In the genomic region with DNA sequence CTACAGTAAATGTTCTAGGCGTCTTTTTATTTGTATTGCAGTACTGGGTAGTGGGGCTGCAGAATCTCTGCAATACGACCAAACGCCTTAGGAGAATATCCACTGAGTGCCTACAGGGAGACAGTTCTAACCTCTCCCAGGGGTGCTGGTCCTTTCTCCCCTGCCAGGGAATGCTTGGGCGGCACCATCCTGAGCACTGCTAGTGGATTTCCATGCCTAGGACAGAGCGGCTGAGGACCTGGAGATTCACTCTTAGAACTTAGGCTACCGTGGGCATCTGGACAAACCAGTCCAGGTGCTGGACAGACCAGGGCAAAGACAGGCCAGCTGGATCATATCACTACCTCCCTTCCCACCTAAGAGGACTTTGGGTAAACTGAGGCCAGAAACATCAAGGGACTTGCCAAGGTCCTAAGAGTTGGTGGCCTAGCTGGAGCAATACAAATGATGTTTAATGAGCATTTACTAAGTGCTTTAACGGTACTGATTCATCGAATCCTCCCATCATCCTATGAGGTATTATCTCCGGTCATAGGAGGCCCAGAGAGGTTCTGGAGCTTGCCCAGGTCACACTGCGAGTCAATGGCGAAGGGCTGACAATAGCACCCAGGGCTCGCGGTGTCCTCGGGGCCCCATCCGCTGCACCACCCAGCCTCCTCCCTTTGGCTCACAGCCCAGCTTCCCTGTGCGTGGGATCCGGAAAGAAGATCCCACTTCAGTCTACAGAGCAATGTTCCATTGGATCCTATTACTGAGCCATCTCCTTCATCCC, we compare ENCODE assay signal across 8 cellular contexts. TPM values are rescaled to one million over a fixed set of nuclear protein-coding genes. Genes with fewer than 3 reads are reported as not detected.
A peak's percentile ranks its signal among the peaks of the same experiment; 100 is the strongest.
DNase-seq lines count a peak whose midpoint lies in the region; ATAC-seq, FAIRE-seq and TF ChIP-seq lines count a peak whose summit lies in the region.

No MANE protein-coding gene starts in this region.

- DNase-seq in Daoy (ENCODE audit: low read depth) (peak; percentile 53), activated B cell treated with CpG ODN at 0.5 μM for 24 hours (no peak), germinal center (ENCODE audit: low spot score) (peak; percentile 14), pancreas (peak in 1 of 6 donors; percentile 39), SHP77 treated with DMSO at 0.1 percent for 48 hours (lab: John Stamatoyannopoulos, UW) (no peak), SIG-M5 treated with dmso at 0.1 percent for 504 hours (lab: John Stamatoyannopoulos, UW; ENCODE audit: unreplicated experiment) (no peak)

- POLR2A ChIA-PET in activated B cell treated with CpG ODN at 0.5 μM for 24 hours (lab: Charles Lee): interaction anchor here (0.8 kb wide), 1 partner anchor 811 kb away, joined by 4 read pairs; the partner anchor contains the start of gene ACAP2

- no peaks in the 10 kb centered on the region for H3K27me3 ChIP-seq in pancreas

- no peaks in the 10 kb centered on the region for H3K4me1 ChIP-seq in pancreas

- no peak overlapping the region for H3K27ac ChIP-seq in pancreas

- ATAC-seq in HG03354 (IDR thresholded peaks at IDR 0.05; ENCODE audit: poor library complexity, severe bottlenecking, unreplicated experiment) (peak; percentile 7), activated B cell treated with CpG ODN at 0.5 μM for 24 hours (ENCODE audit: low read depth) (no peak), pancreas (peak in 2 of 4 donors; percentile 4 to 8), HG02642 (IDR thresholded peaks at IDR 0.05; ENCODE audit: poor library complexity, unreplicated experiment) (no peak)

- peak overlapping the region; percentile 81 for H3K4me3 Mint-ChIP-seq in activated B cell treated with CpG ODN at 0.5 μM for 24 hours

- no peak overlapping the region for H3K27ac Mint-ChIP-seq in activated B cell treated with CpG ODN at 0.5 μM for 24 hours

- peaks cover 11% of the 10 kb centered on the region for H3K4me1 Mint-ChIP-seq in activated B cell treated with CpG ODN at 0.5 μM for 24 hours

- no peaks in the 10 kb centered on the region for H3K36me3 Mint-ChIP-seq in activated B cell treated with CpG ODN at 0.5 μM for 24 hours (ENCODE audit: low read depth)

- WGBS in pancreas, 2 donors: 48 to 60% methylated on average over 17 of the region's 17 CpGs

- no peaks in the 10 kb centered on the region for H3K9me3 ChIP-seq in pancreas

- intact Hi-C loops in activated B cell treated with CpG ODN at 0.5 μM for 24 hours (cut with micrococcal nuclease): no loop called here
- intact Hi-C loops in pancreas (cut with DNase I): no loop called here

- no peaks in the 10 kb centered on the region for H3K36me3 ChIP-seq in pancreas

- H3K9me3 Mint-ChIP-seq in activated B cell treated with CpG ODN at 0.5 μM for 24 hours: no peaks in the 10 kb centered on the region

- CTCF ChIA-PET in activated B cell treated with CpG ODN at 0.5 μM for 24 hours (lab: Charles Lee): interaction anchor here (0.8 to 1.6 kb wide), 2 partner anchors 10 to 39 kb away, joined by 3 to 8 read pairs; partner anchors contain the start of gene LSG1

- TF ChIP-seq CTCF in activated B cell treated with CpG ODN at 0.5 μM for 24 hours (IDR thresholded peaks at IDR 0.05): no peak
- TF ChIP-seq CTCF in pancreas (IDR thresholded peaks at IDR 0.05): no peak

- peak overlapping the region; percentile 52 to 65 (median 60) for H3K4me3 ChIP-seq in pancreas

- H3K27me3 Mint-ChIP-seq in activated B cell treated with CpG ODN at 0.5 μM for 24 hours: no peaks in the 10 kb centered on the region

- FAIRE-seq in pancreas (lab: Jason Lieb, UNC): no peak

RNA-seq across cellular contexts. Expression of gene TMEM44, which starts 0.8 kb away (rescaled TPM):
- 8.8 and 12.9 TPM in 2 replicates for total RNA-seq in Daoy (2014; rRNA removed; shearing (Covaris generic))
- total RNA-seq in activated B cell treated with CpG ODN at 0.5 μM for 24 hours (3.3 and 3.5 TPM in 2 replicates), pancreas (10 to 100 TPM in 1 of 6 donors, 1 to 10 TPM in 5; 1.7 to 11.4 (median 2.8) TPM)
- polyA plus RNA-seq in pancreas: 10 to 100 TPM in 1 of 2 donors, 1 to 10 TPM in 1; 7.4 to 17.8 TPM

RNA-seq across cellular contexts. Expression of gene LSG1, which starts 39.6 kb away (rescaled TPM):
- 78.6 and 99.5 TPM in 2 replicates for total RNA-seq in Daoy (2014; rRNA removed; shearing (Covaris generic))
- total RNA-seq in activated B cell treated with CpG ODN at 0.5 μM for 24 hours (55.1 and 55.4 TPM in 2 replicates), pancreas (10 to 100 TPM; 11.3 to 14.6 (median 13.8) TPM)
- polyA plus RNA-seq in pancreas: 10 to 100 TPM; 11.5 to 47.1 TPM

RNA-seq across cellular contexts. Expression of gene FAM43A, which starts 53.3 kb away (rescaled TPM):
- 69.2 and 82.0 TPM in 2 replicates for total RNA-seq in Daoy (2014; rRNA removed; shearing (Covaris generic))
- total RNA-seq in activated B cell treated with CpG ODN at 0.5 μM for 24 hours: 25.4 and 27.2 TPM in 2 replicates
- total RNA-seq in pancreas: 1 to 10 TPM; 1.2 to 2.8 (median 1.5) TPM
- 1 to 10 TPM; 1.9 to 2.0 TPM for polyA plus RNA-seq in pancreas

Comparison
In these comparisons a context has a peak if more than half of its experiments do, and no peak if none do; other contexts are left out.
1. DNase-seq: peak in Daoy (single experiment) and germinal center (single experiment); none in activated B cell treated with CpG ODN at 0.5 μM for 24 hours (single experiment), SHP77 treated with DMSO at 0.1 percent for 48 hours (single experiment) and SIG-M5 treated with dmso at 0.1 percent for 504 hours (single experiment).